ENCODE assay signal across 1 cellular context in the genomic region with DNA sequence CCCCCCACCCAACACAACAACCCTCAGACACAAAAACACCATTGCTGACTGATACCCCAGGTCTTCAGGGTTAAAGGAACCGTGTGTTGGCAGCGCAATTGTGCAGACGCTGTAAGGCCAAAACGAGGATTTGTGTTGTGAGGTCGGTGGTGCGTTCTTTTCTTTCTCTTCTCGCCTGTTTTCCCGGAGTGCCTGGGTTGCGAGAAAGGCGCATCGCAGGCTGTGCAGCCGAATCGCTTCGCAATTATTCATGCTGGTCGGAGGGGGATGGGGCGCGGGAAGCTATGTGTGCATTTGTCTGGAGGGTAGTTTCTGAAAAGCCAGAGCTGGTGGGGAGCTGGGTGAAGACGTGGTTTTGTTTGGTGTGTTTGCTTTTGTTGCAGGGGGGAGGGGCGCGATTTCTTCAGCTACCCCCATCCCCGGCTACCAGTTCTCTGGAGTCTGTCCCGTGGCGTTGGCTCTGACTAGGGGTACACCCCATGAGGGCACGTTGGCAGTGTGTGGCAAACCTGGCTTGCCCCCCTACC.
TF ChIP-seq lines count a peak whose summit lies in the region.

No MANE protein-coding gene starts in this region.

TF ChIP-seq in HEK293, 187 proteins besides CTCF, POLR2A, EP300 and RAD21 (continued from another document and continues in another):
- TF ChIP-seq, protein P1, sequence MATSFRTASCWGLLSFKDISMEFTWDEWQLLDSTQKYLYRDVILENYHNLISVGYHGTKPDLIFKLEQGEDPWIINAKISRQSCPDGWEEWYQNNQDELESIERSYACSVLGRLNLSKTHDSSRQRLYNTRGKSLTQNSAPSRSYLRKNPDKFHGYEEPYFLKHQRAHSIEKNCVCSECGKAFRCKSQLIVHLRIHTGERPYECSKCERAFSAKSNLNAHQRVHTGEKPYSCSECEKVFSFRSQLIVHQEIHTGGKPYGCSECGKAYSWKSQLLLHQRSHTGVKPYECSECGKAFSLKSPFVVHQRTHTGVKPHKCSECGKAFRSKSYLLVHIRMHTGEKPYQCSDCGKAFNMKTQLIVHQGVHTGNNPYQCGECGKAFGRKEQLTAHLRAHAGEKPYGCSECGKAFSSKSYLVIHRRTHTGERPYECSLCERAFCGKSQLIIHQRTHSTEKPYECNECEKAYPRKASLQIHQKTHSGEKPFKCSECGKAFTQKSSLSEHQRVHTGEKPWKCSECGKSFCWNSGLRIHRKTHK (tag by site-specific recombination; IDR thresholded peaks at IDR 0.05), result no peak
- TF ChIP-seq, protein P2, sequence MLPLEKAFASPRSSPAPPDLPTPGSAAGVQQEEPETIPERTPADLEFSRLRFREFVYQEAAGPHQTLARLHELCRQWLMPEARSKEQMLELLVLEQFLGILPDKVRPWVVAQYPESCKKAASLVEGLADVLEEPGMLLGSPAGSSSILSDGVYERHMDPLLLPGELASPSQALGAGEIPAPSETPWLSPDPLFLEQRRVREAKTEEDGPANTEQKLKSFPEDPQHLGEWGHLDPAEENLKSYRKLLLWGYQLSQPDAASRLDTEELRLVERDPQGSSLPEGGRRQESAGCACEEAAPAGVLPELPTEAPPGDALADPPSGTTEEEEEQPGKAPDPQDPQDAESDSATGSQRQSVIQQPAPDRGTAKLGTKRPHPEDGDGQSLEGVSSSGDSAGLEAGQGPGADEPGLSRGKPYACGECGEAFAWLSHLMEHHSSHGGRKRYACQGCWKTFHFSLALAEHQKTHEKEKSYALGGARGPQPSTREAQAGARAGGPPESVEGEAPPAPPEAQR (tag by site-specific recombination; IDR thresholded peaks at IDR 0.05), result no peak; the same call in 1 of the 2 replicates
- TF ChIP-seq ZNF202 (tag by site-specific recombination; IDR thresholded peaks at IDR 0.05; ENCODE audit: borderline replicate concordance) (no peak), ZNF184 (tag by site-specific recombination; IDR thresholded peaks at IDR 0.05) (peak; percentile 97), HOXA7 (CRISPR knock-in tag; IDR thresholded peaks at IDR 0.05; ENCODE audit: borderline replicate concordance) (no peak), ZNF792 (tag by site-specific recombination; IDR thresholded peaks at IDR 0.05) (no peak; the same call in 1 of the 2 replicates), ZNF133 (tag by site-specific recombination; IDR thresholded peaks at IDR 0.05) (no peak), ZNF175 (tag by site-specific recombination; IDR thresholded peaks at IDR 0.05) (no peak), ZNF560 (tag by site-specific recombination; IDR thresholded peaks at IDR 0.05; ENCODE audit: borderline replicate concordance) (no peak), ZNF433 (tag by site-specific recombination; IDR thresholded peaks at IDR 0.05; ENCODE audit: low read depth) (no peak), ZNF416 (tag by site-specific recombination; IDR thresholded peaks at IDR 0.05) (no peak), TRIM28 (IDR thresholded peaks at IDR 0.05; ENCODE audit: borderline replicate concordance, low read length) (peak; percentile 49; the same call in 1 of the 2 replicates), MYNN (tag by site-specific recombination; IDR thresholded peaks at IDR 0.05; ENCODE audit: borderline replicate concordance) (no peak), ZNF48 (tag by site-specific recombination; IDR thresholded peaks at IDR 0.05) (no peak), YY1 (tag by site-specific recombination; IDR thresholded peaks at IDR 0.05) (no peak), ZNF677 (tag by site-specific recombination; IDR thresholded peaks at IDR 0.05) (no peak), ZNF776 (tag by site-specific recombination; IDR thresholded peaks at IDR 0.05; ENCODE audit: borderline replicate concordance) (no peak), ZNF510 (tag by site-specific recombination; IDR thresholded peaks at IDR 0.05; ENCODE audit: insufficient replicate concordance) (no peak), KLF16 (tag by site-specific recombination; IDR thresholded peaks at IDR 0.05) (peak; percentile 41), ZNF169 (tag by site-specific recombination; IDR thresholded peaks at IDR 0.05) (no peak), ZNF629 (tag by site-specific recombination; IDR thresholded peaks at IDR 0.05) (peak; percentile 73; the same call in 1 of the 2 replicates), ZNF10 (tag by site-specific recombination; IDR thresholded peaks at IDR 0.05) (peak; percentile 15; the same call in 1 of the 2 replicates), IKZF3 (tag by site-specific recombination; IDR thresholded peaks at IDR 0.05) (no peak), TCF7L2 (IDR thresholded peaks at IDR 0.05; ENCODE audit: borderline replicate concordance, low read depth, low read length) (no peak), ZNF24 (tag by site-specific recombination; IDR thresholded peaks at IDR 0.05) (peak; percentile 90), ZFP41 (tag by site-specific recombination; IDR thresholded peaks at IDR 0.05; ENCODE audit: borderline replicate concordance) (no peak), ZNF830 (tag by site-specific recombination; IDR thresholded peaks at IDR 0.05; ENCODE audit: low read depth) (no peak), ZNF558 (tag by site-specific recombination; IDR thresholded peaks at IDR 0.05) (no peak), ZNF311 (tag by site-specific recombination; IDR thresholded peaks at IDR 0.05; ENCODE audit: borderline replicate concordance) (no peak), ZNF174 (tag by site-specific recombination; IDR thresholded peaks at IDR 0.05) (no peak), ZNF549 (tag by site-specific recombination; IDR thresholded peaks at IDR 0.05) (no peak), ZNF335 (tag by site-specific recombination; conservative IDR thresholded peaks at IDR 0.05) (no peak; the same call in 1 of the 2 replicates), GLI2 (tag by site-specific recombination; IDR thresholded peaks at IDR 0.05; ENCODE audit: borderline replicate concordance, low read depth) (no peak), YY2 (tag by site-specific recombination; IDR thresholded peaks at IDR 0.05) (no peak), ZNF585B (tag by site-specific recombination; IDR thresholded peaks at IDR 0.05) (no peak), ZBTB8A (tag by site-specific recombination; IDR thresholded peaks at IDR 0.05) (peak; percentile 67), ZNF19 (tag by site-specific recombination; IDR thresholded peaks at IDR 0.05; ENCODE audit: low read depth) (no peak), ZNF501 (tag by site-specific recombination; IDR thresholded peaks at IDR 0.05) (peak; percentile 89; the same call in 1 of the 2 replicates)
- TF ChIP-seq, protein P3, sequence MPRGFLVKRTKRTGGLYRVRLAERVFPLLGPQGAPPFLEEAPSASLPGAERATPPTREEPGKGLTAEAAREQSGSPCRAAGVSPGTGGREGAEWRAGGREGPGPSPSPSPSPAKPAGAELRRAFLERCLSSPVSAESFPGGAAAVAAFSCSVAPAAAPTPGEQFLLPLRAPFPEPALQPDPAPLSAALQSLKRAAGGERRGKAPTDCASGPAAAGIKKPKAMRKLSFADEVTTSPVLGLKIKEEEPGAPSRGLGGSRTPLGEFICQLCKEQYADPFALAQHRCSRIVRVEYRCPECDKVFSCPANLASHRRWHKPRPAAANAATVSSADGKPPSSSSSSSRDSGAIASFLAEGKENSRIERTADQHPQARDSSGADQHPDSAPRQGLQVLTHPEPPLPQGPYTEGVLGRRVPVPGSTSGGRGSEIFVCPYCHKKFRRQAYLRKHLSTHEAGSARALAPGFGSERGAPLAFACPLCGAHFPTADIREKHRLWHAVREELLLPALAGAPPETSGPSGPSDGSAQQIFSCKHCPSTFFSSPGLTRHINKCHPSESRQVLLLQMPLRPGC (tag by site-specific recombination; IDR thresholded peaks at IDR 0.05), result peak; percentile 42; the same call in 1 of the 2 replicates
- TF ChIP-seq, protein P4, sequence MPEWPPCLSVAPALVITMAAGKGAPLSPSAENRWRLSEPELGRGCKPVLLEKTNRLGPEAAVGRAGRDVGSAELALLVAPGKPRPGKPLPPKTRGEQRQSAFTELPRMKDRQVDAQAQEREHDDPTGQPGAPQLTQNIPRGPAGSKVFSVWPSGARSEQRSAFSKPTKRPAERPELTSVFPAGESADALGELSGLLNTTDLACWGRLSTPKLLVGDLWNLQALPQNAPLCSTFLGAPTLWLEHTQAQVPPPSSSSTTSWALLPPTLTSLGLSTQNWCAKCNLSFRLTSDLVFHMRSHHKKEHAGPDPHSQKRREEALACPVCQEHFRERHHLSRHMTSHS (tag by site-specific recombination; IDR thresholded peaks at IDR 0.05), result no peak
- TF ChIP-seq, protein P5, sequence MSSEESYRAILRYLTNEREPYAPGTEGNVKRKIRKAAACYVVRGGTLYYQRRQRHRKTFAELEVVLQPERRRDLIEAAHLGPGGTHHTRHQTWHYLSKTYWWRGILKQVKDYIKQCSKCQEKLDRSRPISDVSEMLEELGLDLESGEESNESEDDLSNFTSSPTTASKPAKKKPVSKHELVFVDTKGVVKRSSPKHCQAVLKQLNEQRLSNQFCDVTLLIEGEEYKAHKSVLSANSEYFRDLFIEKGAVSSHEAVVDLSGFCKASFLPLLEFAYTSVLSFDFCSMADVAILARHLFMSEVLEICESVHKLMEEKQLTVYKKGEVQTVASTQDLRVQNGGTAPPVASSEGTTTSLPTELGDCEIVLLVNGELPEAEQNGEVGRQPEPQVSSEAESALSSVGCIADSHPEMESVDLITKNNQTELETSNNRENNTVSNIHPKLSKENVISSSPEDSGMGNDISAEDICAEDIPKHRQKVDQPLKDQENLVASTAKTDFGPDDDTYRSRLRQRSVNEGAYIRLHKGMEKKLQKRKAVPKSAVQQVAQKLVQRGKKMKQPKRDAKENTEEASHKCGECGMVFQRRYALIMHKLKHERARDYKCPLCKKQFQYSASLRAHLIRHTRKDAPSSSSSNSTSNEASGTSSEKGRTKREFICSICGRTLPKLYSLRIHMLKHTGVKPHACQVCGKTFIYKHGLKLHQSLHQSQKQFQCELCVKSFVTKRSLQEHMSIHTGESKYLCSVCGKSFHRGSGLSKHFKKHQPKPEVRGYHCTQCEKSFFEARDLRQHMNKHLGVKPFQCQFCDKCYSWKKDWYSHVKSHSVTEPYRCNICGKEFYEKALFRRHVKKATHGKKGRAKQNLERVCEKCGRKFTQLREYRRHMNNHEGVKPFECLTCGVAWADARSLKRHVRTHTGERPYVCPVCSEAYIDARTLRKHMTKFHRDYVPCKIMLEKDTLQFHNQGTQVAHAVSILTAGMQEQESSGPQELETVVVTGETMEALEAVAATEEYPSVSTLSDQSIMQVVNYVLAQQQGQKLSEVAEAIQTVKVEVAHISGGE (tag by site-specific recombination; conservative IDR thresholded peaks at IDR 0.05; ENCODE audit: low read depth), result peak; percentile 8; the same call in 1 of the 2 replicates
- TF ChIP-seq, protein P6, sequence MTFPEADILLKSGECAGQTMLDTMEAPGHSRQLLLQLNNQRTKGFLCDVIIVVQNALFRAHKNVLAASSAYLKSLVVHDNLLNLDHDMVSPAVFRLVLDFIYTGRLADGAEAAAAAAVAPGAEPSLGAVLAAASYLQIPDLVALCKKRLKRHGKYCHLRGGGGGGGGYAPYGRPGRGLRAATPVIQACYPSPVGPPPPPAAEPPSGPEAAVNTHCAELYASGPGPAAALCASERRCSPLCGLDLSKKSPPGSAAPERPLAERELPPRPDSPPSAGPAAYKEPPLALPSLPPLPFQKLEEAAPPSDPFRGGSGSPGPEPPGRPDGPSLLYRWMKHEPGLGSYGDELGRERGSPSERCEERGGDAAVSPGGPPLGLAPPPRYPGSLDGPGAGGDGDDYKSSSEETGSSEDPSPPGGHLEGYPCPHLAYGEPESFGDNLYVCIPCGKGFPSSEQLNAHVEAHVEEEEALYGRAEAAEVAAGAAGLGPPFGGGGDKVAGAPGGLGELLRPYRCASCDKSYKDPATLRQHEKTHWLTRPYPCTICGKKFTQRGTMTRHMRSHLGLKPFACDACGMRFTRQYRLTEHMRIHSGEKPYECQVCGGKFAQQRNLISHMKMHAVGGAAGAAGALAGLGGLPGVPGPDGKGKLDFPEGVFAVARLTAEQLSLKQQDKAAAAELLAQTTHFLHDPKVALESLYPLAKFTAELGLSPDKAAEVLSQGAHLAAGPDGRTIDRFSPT (tag by site-specific recombination; IDR thresholded peaks at IDR 0.05), result peak; percentile 93
- TF ChIP-seq, protein P7, sequence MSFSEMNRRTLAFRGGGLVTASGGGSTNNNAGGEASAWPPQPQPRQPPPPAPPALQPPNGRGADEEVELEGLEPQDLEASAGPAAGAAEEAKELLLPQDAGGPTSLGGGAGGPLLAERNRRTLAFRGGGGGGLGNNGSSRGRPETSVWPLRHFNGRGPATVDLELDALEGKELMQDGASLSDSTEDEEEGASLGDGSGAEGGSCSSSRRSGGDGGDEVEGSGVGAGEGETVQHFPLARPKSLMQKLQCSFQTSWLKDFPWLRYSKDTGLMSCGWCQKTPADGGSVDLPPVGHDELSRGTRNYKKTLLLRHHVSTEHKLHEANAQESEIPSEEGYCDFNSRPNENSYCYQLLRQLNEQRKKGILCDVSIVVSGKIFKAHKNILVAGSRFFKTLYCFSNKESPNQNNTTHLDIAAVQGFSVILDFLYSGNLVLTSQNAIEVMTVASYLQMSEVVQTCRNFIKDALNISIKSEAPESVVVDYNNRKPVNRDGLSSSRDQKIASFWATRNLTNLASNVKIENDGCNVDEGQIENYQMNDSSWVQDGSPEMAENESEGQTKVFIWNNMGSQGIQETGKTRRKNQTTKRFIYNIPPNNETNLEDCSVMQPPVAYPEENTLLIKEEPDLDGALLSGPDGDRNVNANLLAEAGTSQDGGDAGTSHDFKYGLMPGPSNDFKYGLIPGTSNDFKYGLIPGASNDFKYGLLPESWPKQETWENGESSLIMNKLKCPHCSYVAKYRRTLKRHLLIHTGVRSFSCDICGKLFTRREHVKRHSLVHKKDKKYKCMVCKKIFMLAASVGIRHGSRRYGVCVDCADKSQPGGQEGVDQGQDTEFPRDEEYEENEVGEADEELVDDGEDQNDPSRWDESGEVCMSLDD (tag by site-specific recombination; IDR thresholded peaks at IDR 0.05), result peak; percentile 83
- TF ChIP-seq, protein P8, sequence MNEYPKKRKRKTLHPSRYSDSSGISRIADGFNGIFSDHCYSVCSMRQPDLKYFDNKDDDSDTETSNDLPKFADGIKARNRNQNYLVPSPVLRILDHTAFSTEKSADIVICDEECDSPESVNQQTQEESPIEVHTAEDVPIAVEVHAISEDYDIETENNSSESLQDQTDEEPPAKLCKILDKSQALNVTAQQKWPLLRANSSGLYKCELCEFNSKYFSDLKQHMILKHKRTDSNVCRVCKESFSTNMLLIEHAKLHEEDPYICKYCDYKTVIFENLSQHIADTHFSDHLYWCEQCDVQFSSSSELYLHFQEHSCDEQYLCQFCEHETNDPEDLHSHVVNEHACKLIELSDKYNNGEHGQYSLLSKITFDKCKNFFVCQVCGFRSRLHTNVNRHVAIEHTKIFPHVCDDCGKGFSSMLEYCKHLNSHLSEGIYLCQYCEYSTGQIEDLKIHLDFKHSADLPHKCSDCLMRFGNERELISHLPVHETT (tag by site-specific recombination; IDR thresholded peaks at IDR 0.05), result peak; percentile 79
- TF ChIP-seq, protein P9, sequence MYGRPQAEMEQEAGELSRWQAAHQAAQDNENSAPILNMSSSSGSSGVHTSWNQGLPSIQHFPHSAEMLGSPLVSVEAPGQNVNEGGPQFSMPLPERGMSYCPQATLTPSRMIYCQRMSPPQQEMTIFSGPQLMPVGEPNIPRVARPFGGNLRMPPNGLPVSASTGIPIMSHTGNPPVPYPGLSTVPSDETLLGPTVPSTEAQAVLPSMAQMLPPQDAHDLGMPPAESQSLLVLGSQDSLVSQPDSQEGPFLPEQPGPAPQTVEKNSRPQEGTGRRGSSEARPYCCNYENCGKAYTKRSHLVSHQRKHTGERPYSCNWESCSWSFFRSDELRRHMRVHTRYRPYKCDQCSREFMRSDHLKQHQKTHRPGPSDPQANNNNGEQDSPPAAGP (tag by site-specific recombination; IDR thresholded peaks at IDR 0.05), result peak; percentile 85; the same call in 1 of the 2 replicates
